In genomic region chr10:65993451-65993850, GRCh38 we compare ENCODE assay signal across 24 cellular contexts.
"Had no signal": no experiment of that assay in that cellular context is flagged by ENCODE, and none has a peak within 500 bp of the region (broad histone marks: within the 10 kb centered on the region; RNA-seq: fewer than 3 reads in every experiment).

No MANE protein-coding gene starts in this region.

- H3K4me1 Mint-ChIP-seq: naive thymus-derived CD4-positive, alpha-beta T cell; stimulated activated memory B cell treated with anti-CD40 and anti-IgM and Interleukin-4, amounts not matched to agents 10 μg/mL and 1 μg/mL and 100 μg/mL, for 72 hours; stimulated activated naive CD8-positive, alpha-beta T cell treated with anti-CD3 and anti-CD28 coated beads, Interleukin-15, amount 100 ng/mL, for 72 hours had no signal

- H3K4me3 Mint-ChIP-seq: naive thymus-derived CD4-positive, alpha-beta T cell; natural killer cell treated with Interleukin-12 subunit alpha and Interleukin-12 subunit beta and Interleukin-15 and Interleukin-18, amount 100 ng/mL, for 72 hours; stimulated activated memory B cell treated with anti-CD40 and anti-IgM and Interleukin-4, amounts not matched to agents 10 μg/mL and 1 μg/mL and 100 μg/mL, for 72 hours; stimulated activated naive CD8-positive, alpha-beta T cell treated with anti-CD3 and anti-CD28 coated beads, Interleukin-15, amount 100 ng/mL, for 72 hours had no signal

- H3K27me3 Mint-ChIP-seq: naive thymus-derived CD4-positive, alpha-beta T cell; natural killer cell treated with Interleukin-12 subunit alpha and Interleukin-12 subunit beta and Interleukin-15 and Interleukin-18, amount 100 ng/mL, for 72 hours; progenitor cell of endocrine pancreas; stimulated activated memory B cell treated with anti-CD40 and anti-IgM and Interleukin-4, amounts not matched to agents 10 μg/mL and 1 μg/mL and 100 μg/mL, for 72 hours; stimulated activated naive CD8-positive, alpha-beta T cell treated with anti-CD3 and anti-CD28 coated beads, Interleukin-15, amount 100 ng/mL, for 72 hours had no signal

- H2AFZ ChIP-seq: hepatocyte had no signal

- H3K4me3 ChIP-seq: hepatocyte, left ventricle myocardium inferior, lung, mucosa of descending colon, ovary, tibial nerve, upper lobe of left lung, vagina had no signal

- H3K27me3 ChIP-seq: hepatocyte, ovary, tibial nerve, upper lobe of left lung, vagina had no signal

- H3K36me3 Mint-ChIP-seq: naive thymus-derived CD4-positive, alpha-beta T cell; stimulated activated memory B cell treated with anti-CD40 and anti-IgM and Interleukin-4, amounts not matched to agents 10 μg/mL and 1 μg/mL and 100 μg/mL, for 72 hours had no signal

- H3K4me2 ChIP-seq: hepatocyte had no signal

- ATAC-seq: mucosa of descending colon; naive thymus-derived CD4-positive, alpha-beta T cell; natural killer cell treated with Interleukin-12 subunit alpha and Interleukin-12 subunit beta and Interleukin-15 and Interleukin-18, amount 100 ng/mL, for 72 hours; right cardiac atrium; sciatic nerve; stimulated activated memory B cell treated with anti-CD40 and anti-IgM and Interleukin-4, amounts not matched to agents 10 μg/mL and 1 μg/mL and 100 μg/mL, for 72 hours; stimulated activated naive CD8-positive, alpha-beta T cell treated with anti-CD3 and anti-CD28 coated beads, Interleukin-15, amount 100 ng/mL, for 72 hours had no signal

- H3K79me2 ChIP-seq: hepatocyte had no signal

- DNase-seq: islet precursor cell; left ventricle myocardium inferior; midbrain; mucosa of descending colon; naive thymus-derived CD4-positive, alpha-beta T cell; ovary; right cardiac atrium; small intestine; stimulated activated CD4-positive, alpha-beta T cell treated with anti-CD3 and anti-CD28 coated beads, Interleukin-1b, Interleukin-23, amount 100 ng/mL, for 48 hours; stimulated activated CD4-positive, alpha-beta T cell treated with anti-CD3 and anti-CD28 coated beads, Interleukin-2, amount 100 ng/mL, for 48 hours; stimulated activated CD4-positive, alpha-beta T cell treated with anti-CD3 and anti-CD28 coated beads, Interleukin-4, amount 100 ng/mL, for 4 hours; stimulated activated CD8-positive, alpha-beta memory T cell treated with anti-CD3 and anti-CD28 coated beads, Interleukin-4, amount 100 ng/mL, for 48 hours; stimulated activated naive CD4-positive, alpha-beta T cell treated with Interleukin-2 at 50 U/mL for 16 hours; stimulated activated naive CD8-positive, alpha-beta T cell treated with anti-CD3 and anti-CD28 coated beads, Interleukin-15, amount 100 ng/mL, for 72 hours; substantia nigra; upper lobe of left lung had no signal

- FAIRE-seq: small intestine had no signal

- H3K27ac Mint-ChIP-seq: naive thymus-derived CD4-positive, alpha-beta T cell; natural killer cell treated with Interleukin-12 subunit alpha and Interleukin-12 subunit beta and Interleukin-15 and Interleukin-18, amount 100 ng/mL, for 72 hours; progenitor cell of endocrine pancreas; stimulated activated memory B cell treated with anti-CD40 and anti-IgM and Interleukin-4, amounts not matched to agents 10 μg/mL and 1 μg/mL and 100 μg/mL, for 72 hours; stimulated activated naive CD8-positive, alpha-beta T cell treated with anti-CD3 and anti-CD28 coated beads, Interleukin-15, amount 100 ng/mL, for 72 hours had no signal

- H3K36me3 ChIP-seq: left ventricle myocardium inferior, ovary, tibial nerve, upper lobe of left lung, vagina had no signal

- H3K9me3 ChIP-seq: ovary, vagina had no signal

- H3K4me1 ChIP-seq: left ventricle myocardium inferior, tibial nerve, upper lobe of left lung, vagina had no signal

- H3K27ac ChIP-seq: hepatocyte, left ventricle myocardium inferior, ovary, tibial nerve, upper lobe of left lung, vagina had no signal
